ENCODE assay signal across 30 cellular contexts in the genomic region with DNA sequence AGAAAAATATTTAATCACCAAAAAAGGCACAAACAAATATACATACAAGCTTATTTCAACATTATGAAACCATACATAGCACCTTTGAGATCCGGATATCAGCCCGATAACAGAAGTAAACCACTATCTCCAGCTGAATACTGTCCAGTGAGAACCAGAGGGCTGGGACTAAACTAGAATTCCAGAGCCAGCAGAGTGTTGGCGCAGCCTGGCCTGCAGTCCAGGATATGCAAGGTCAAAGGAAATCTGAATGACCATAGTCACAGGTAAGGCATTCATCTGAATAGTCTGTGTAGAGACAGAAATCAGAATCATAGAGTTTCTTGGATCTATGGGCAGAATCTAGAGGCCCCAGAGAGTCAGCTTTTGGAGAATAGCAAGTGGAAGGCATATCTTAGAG. TPM values are rescaled to one million over a fixed set of nuclear protein-coding genes. Genes with fewer than 3 reads are reported as not detected.
DNase-seq lines count a peak whose midpoint lies in the region; ATAC-seq, FAIRE-seq and TF ChIP-seq lines count a peak whose summit lies in the region.
"Had no signal": no experiment of that assay in that cellular context is flagged by ENCODE, and none has a peak within 500 bp of the region (broad histone marks: within the 10 kb centered on the region; RNA-seq: fewer than 3 reads in every experiment).

No MANE protein-coding gene starts in this region.

- no TSS peak for BruUV-seq in PC-9 (replicated peaks; lab: Mats Ljungman, UMichigan)

- H3K4me1 ChIP-seq in Loucy (ENCODE audit: insufficient read depth, low read length, poor library complexity, severe bottlenecking) (peaks cover 11% of the 10 kb centered on the region), PC-9 (replicated peaks; ENCODE audit: insufficient read depth) (no peaks in the 10 kb centered on the region), astrocyte (ENCODE audit: insufficient read depth, low read length) (no peaks in the 10 kb centered on the region)
- H3K4me1 ChIP-seq: BE2C, BLaER1 had no signal

- H3K79me2 ChIP-seq in Loucy (ENCODE audit: insufficient read depth, low read length) (no peaks in the 10 kb centered on the region), PC-9 (ENCODE audit: low read depth) (no peaks in the 10 kb centered on the region), astrocyte (ENCODE audit: insufficient read depth, low read length) (no peaks in the 10 kb centered on the region)

- H3K4me3 ChIP-seq in Loucy (ENCODE audit: low read length, poor library complexity, severe bottlenecking) (no peak overlapping the region), PC-9 (no peak overlapping the region), astrocyte (ENCODE audit: insufficient read depth, low read depth, low read length) (no peak overlapping the region)
- H3K4me3 ChIP-seq: BLaER1, GM12878 had no signal

- H3K36me3 Mint-ChIP-seq in astrocyte (ENCODE audit: low read depth, unreplicated experiment): no peaks in the 10 kb centered on the region
- H3K36me3 Mint-ChIP-seq: CD14-positive monocyte; CD4-positive, alpha-beta memory T cell; CD4-positive, CD25-positive, alpha-beta regulatory T cell; CD8-positive, alpha-beta memory T cell had no signal

- peak overlapping the region; percentile 45 for H2AFZ ChIP-seq in Loucy (ENCODE audit: low read length)
- H2AFZ ChIP-seq in PC-9: peak overlapping the region; percentile 2; the same call in 1 of the 2 replicates
- H2AFZ ChIP-seq in astrocyte (ENCODE audit: low read depth, low read length): peak overlapping the region; percentile 17

- H3K9me3 ChIP-seq in Loucy (ENCODE audit: insufficient read depth, low read depth, low read length): no peaks in the 10 kb centered on the region
- peaks cover 6% of the 10 kb centered on the region for H3K9me3 ChIP-seq in PC-9 (ENCODE audit: insufficient read depth, low read depth)
- no peaks in the 10 kb centered on the region for H3K9me3 ChIP-seq in astrocyte (ENCODE audit: insufficient read depth, low read depth, low read length)
- H3K9me3 ChIP-seq: BE2C had no signal

- intact Hi-C loops in PC-9 (cut with micrococcal nuclease; ENCODE audit: unreplicated experiment): no loop called here

- TF ChIP-seq CTCF in Loucy (conservative IDR thresholded peaks at IDR 0.05; ENCODE audit: low read length) (no peak), PC-9 (conservative IDR thresholded peaks at IDR 0.05) (no peak), astrocyte (IDR thresholded peaks at IDR 0.05; ENCODE audit: insufficient read depth, low read depth, low read length) (no peak), GM13976 (IDR thresholded peaks at IDR 0.05; ENCODE audit: borderline replicate concordance, control extremely low read depth, extremely low read depth, insufficient read depth, missing control alignments) (no peak)

- DNase-seq in PC-9 (no peak), astrocyte (ENCODE audit: low read depth) (no peak), left lobe of liver (ENCODE audit: low spot score) (no peak), GM13976 (ENCODE audit: low spot score) (no peak), OCI-M1 (lab: John Stamatoyannopoulos, UW) (no peak)
- DNase-seq: 8988T; ACHN; BE2C; C1 segment of cervical spinal cord; CD4-positive, alpha-beta memory T cell; CD4-positive, CD25-positive, alpha-beta regulatory T cell; CD8-positive, alpha-beta memory T cell; COR-L47; DMS 273 treated with DMSO at 0.1 percent for 48 hours; DMS153; DMS53; DMS79; DND-41; EL; GDM1 had no signal

- H3F3A ChIP-seq in Loucy (ENCODE audit: low read depth) (no peaks in the 10 kb centered on the region), PC-9 (ENCODE audit: insufficient read depth, low read depth) (no peaks in the 10 kb centered on the region)

- in situ Hi-C loops in GM13976 (cut with MboI; ENCODE audit: low sequenced_read_pairs, unreplicated experiment): no loop called here

- H3K36me3 ChIP-seq in Loucy (ENCODE audit: insufficient read depth, low read length): no peaks in the 10 kb centered on the region
- H3K36me3 ChIP-seq in PC-9 (ENCODE audit: low read depth): no peaks in the 10 kb centered on the region
- H3K36me3 ChIP-seq in astrocyte (ENCODE audit: insufficient read depth, low read length): no peaks in the 10 kb centered on the region
- H3K36me3 ChIP-seq: BE2C, BLaER1 had no signal

- ATAC-seq in left lobe of liver (peak; percentile 51), HG03139 (IDR thresholded peaks at IDR 0.05; ENCODE audit: unreplicated experiment) (no peak), GM21515 (IDR thresholded peaks at IDR 0.05; ENCODE audit: unreplicated experiment) (no peak)
- ATAC-seq: GM12878 had no signal

- no peaks in the 10 kb centered on the region for H3K9me3 Mint-ChIP-seq in astrocyte (ENCODE audit: unreplicated experiment)
- H3K9me3 Mint-ChIP-seq: CD8-positive, alpha-beta memory T cell had no signal

- no peak overlapping the region for H3K4me3 Mint-ChIP-seq in astrocyte (ENCODE audit: unreplicated experiment)
- H3K4me3 Mint-ChIP-seq: CD14-positive monocyte; CD4-positive, alpha-beta memory T cell; CD4-positive, CD25-positive, alpha-beta regulatory T cell; CD8-positive, alpha-beta memory T cell had no signal

- H3K27ac ChIP-seq in PC-9 (no peak overlapping the region), astrocyte (ENCODE audit: low read depth, low read length) (no peak overlapping the region)
- H3K27ac ChIP-seq: BLaER1 had no signal

- no peaks in the 10 kb centered on the region for H3K4me1 Mint-ChIP-seq in astrocyte (ENCODE audit: low read depth, unreplicated experiment)
- H3K4me1 Mint-ChIP-seq: CD8-positive, alpha-beta memory T cell had no signal

- FAIRE-seq in astrocyte (lab: Jason Lieb, UNC): no peak
- FAIRE-seq: A204.1, GM12878, GM12892, GM19239 had no signal

- H4K20me1 ChIP-seq in Loucy (ENCODE audit: insufficient read depth, low read length, poor library complexity, severe bottlenecking) (no peaks in the 10 kb centered on the region), PC-9 (ENCODE audit: insufficient read depth) (no peaks in the 10 kb centered on the region), astrocyte (ENCODE audit: insufficient read depth, low read length) (no peaks in the 10 kb centered on the region)
- H4K20me1 ChIP-seq: BLaER1 had no signal

- H3K9ac ChIP-seq in Loucy (ENCODE audit: low read depth, low read length, poor library complexity, severe bottlenecking): no peak overlapping the region
- no peak overlapping the region for H3K9ac ChIP-seq in astrocyte (ENCODE audit: low read length)
- H3K9ac ChIP-seq: BLaER1 had no signal

- no peaks in the 10 kb centered on the region for H3K9me2 ChIP-seq in Loucy (replicated peaks; ENCODE audit: low read depth, low read length)
- H3K9me2 ChIP-seq in PC-9 (ENCODE audit: insufficient read depth): no peaks in the 10 kb centered on the region

- POLR2A ChIA-PET in PC-9 (lab: Charles Lee; ENCODE audit: unreplicated experiment): no interaction called here

- H3K4me2 ChIP-seq in Loucy (ENCODE audit: low read depth, low read length, poor library complexity, severe bottlenecking) (no peak overlapping the region), PC-9 (no peak overlapping the region), astrocyte (ENCODE audit: low read length) (no peak overlapping the region)
- H3K4me2 ChIP-seq: BLaER1 had no signal

- H3K27me3 ChIP-seq in Loucy (ENCODE audit: insufficient read depth, low read length, poor library complexity, severe bottlenecking) (no peaks in the 10 kb centered on the region), PC-9 (ENCODE audit: insufficient read depth, low read depth) (no peaks in the 10 kb centered on the region), astrocyte (ENCODE audit: insufficient read depth, low read length) (no peaks in the 10 kb centered on the region)
- H3K27me3 ChIP-seq: BE2C, BLaER1 had no signal

- CTCF ChIA-PET in PC-9 (lab: Charles Lee): no interaction called here

- no peak overlapping the region for H3K27ac Mint-ChIP-seq in astrocyte (ENCODE audit: unreplicated experiment)
- H3K27ac Mint-ChIP-seq: CD14-positive monocyte; CD4-positive, alpha-beta memory T cell; CD4-positive, CD25-positive, alpha-beta regulatory T cell had no signal

- H3K27me3 Mint-ChIP-seq in astrocyte (ENCODE audit: low read depth, unreplicated experiment): peaks cover 5% of the 10 kb centered on the region
- H3K27me3 Mint-ChIP-seq: CD4-positive, alpha-beta memory T cell; CD8-positive, alpha-beta memory T cell had no signal

RNA-seq across cellular contexts. Expression of gene TP63, which starts 32.7 kb away (rescaled TPM):
- total RNA-seq in PC-9 (2021): 0.65 and 3.6 TPM in 2 replicates
- total RNA-seq in astrocyte: 0.94 and 1.1 TPM in 2 replicates
- 0.05 TPM for total RNA-seq in left lobe of liver
- total RNA-seq: G401 had no signal
